Comparison of ENCODE assay signal across 8 cellular contexts in genomic region chr11:77819411-77819920, GRCh38. TPM values are rescaled to one million over a fixed set of nuclear protein-coding genes. Genes with fewer than 3 reads are reported as not detected.
DNase-seq lines count a peak whose midpoint lies in the region; ATAC-seq and TF ChIP-seq lines count a peak whose summit lies in the region.

No MANE protein-coding gene starts in this region.

- peak overlapping the region; percentile 92 for H3K27ac ChIP-seq in upper lobe of right lung

- peaks cover 46 to 52% (median 50%) of the 10 kb centered on the region in 3 donors for H3K4me1 Mint-ChIP-seq in T-cell
- H3K4me1 Mint-ChIP-seq in progenitor cell of endocrine pancreas (ENCODE audit: low read depth) = peaks cover 13% of the 10 kb centered on the region

- H3K27me3 Mint-ChIP-seq in T-cell (no peaks in the 10 kb centered on the region), progenitor cell of endocrine pancreas (no peaks in the 10 kb centered on the region)

- in situ Hi-C loops in GM13977 (cut with MboI; ENCODE audit: low pct_unique_long_range_greater_than_20kb, low sequenced_read_pairs, unreplicated experiment) = no loop called here

- TF ChIP-seq CTCF in GM13977 (IDR thresholded peaks at IDR 0.05; ENCODE audit: extremely low read depth, insufficient read depth, missing control alignments) (no peak), progenitor cell of endocrine pancreas (IDR thresholded peaks at IDR 0.05; ENCODE audit: unreplicated experiment) (peak; percentile 18), upper lobe of right lung (IDR thresholded peaks at IDR 0.05) (peak; percentile 30)

- ATAC-seq in HG02885 (IDR thresholded peaks at IDR 0.05; ENCODE audit: poor library complexity, unreplicated experiment) (peak; percentile 51), T-cell (replicated peaks in 1 of 4) (peak; percentile 59 to 64 (median 62)), left ventricle myocardium superior (peak; percentile 61), upper lobe of right lung (peak; percentile 65)

- H3K27me3 ChIP-seq in upper lobe of right lung = no peaks in the 10 kb centered on the region

- CTCF ChIA-PET in T-cell (lab: Charles Lee) = interaction anchor here in 1 of 2 donors (0.6 to 1.7 kb wide), 3 partner anchors 113 to 629 kb away, joined by 3 to 10 read pairs (median 5); partner anchors contain the start of gene INTS4

- H3K4me3 Mint-ChIP-seq in T-cell (peak overlapping the region; percentile 89 to 99 (median 98)), progenitor cell of endocrine pancreas (ENCODE audit: low read depth) (peak overlapping the region; percentile 96)

- H3K36me3 ChIP-seq in upper lobe of right lung = no peaks in the 10 kb centered on the region

- no peaks in the 10 kb centered on the region for H3K9me3 ChIP-seq in upper lobe of right lung

- intact Hi-C loops in left ventricle myocardium superior (cut with micrococcal nuclease) (no loop called here), upper lobe of right lung (cut with DNase I) (no loop called here)

- peaks cover 46% of the 10 kb centered on the region for H3K4me1 ChIP-seq in upper lobe of right lung

- H3K9me3 Mint-ChIP-seq in T-cell (peaks cover 0 to 4% (median 0%) of the 10 kb centered on the region in 3 donors), progenitor cell of endocrine pancreas (ENCODE audit: low read depth) (peaks cover 6% of the 10 kb centered on the region)

- DNase-seq in GM13977 (ENCODE audit: low spot score) (peak; percentile 82), NCI-H146 treated with DMSO at 0.1 percent for 48 hours (lab: John Stamatoyannopoulos, UW; ENCODE audit: unreplicated experiment) (peak; percentile 75), T-cell (peak; percentile 66 to 90 (median 84)), amniotic stem cell (lab: John Stamatoyannopoulos, UW) (peak; percentile 79), left ventricle myocardium superior (peak; percentile 90), progenitor cell of endocrine pancreas (ENCODE audit: low spot score, unreplicated experiment) (peak; percentile 55), upper lobe of right lung (peak; percentile 90)

- POLR2A ChIA-PET in T-cell (lab: Charles Lee) = no interaction called here

- H3K4me3 ChIP-seq in upper lobe of right lung = peak overlapping the region; percentile 99

- H3K27ac Mint-ChIP-seq in T-cell (peak overlapping the region; percentile 95 to 96), progenitor cell of endocrine pancreas (peak overlapping the region; percentile 92)

- H3K36me3 Mint-ChIP-seq in T-cell (peaks cover 6% of the 10 kb centered on the region), progenitor cell of endocrine pancreas (ENCODE audit: insufficient read depth) (peaks cover 5% of the 10 kb centered on the region)

RNA-seq across cellular contexts. Expression of gene RSF1, which starts 1.1 kb away (rescaled TPM):
- total RNA-seq in T-cell (10 to 100 TPM; 81.5 to 96.8 (median 91.2) TPM), left ventricle myocardium superior (42.7 TPM), progenitor cell of endocrine pancreas (88.0 and 91.8 TPM in 2 replicates), upper lobe of right lung (62.5 TPM)

RNA-seq across cellular contexts. Expression of gene AAMDC, which starts 1.5 kb away (rescaled TPM):
- 10 to 100 TPM in 2 of 5 donors, 1 to 10 TPM in 3; 4.0 to 11.1 (median 7.0) TPM for total RNA-seq in T-cell
- total RNA-seq in left ventricle myocardium superior = 117 TPM
- total RNA-seq in progenitor cell of endocrine pancreas = 20.4 TPM in 2 replicates
- total RNA-seq in upper lobe of right lung = 27.3 TPM

Comparison
In these comparisons a context has a peak if more than half of its experiments do, and no peak if none do; other contexts are left out.
1. Peak in every context shown above with its lines: DNase-seq, ATAC-seq, H3K4me3 ChIP-seq and H3K27ac ChIP-seq.